12 cellular contexts compared by ENCODE assay signal in the genomic region with DNA sequence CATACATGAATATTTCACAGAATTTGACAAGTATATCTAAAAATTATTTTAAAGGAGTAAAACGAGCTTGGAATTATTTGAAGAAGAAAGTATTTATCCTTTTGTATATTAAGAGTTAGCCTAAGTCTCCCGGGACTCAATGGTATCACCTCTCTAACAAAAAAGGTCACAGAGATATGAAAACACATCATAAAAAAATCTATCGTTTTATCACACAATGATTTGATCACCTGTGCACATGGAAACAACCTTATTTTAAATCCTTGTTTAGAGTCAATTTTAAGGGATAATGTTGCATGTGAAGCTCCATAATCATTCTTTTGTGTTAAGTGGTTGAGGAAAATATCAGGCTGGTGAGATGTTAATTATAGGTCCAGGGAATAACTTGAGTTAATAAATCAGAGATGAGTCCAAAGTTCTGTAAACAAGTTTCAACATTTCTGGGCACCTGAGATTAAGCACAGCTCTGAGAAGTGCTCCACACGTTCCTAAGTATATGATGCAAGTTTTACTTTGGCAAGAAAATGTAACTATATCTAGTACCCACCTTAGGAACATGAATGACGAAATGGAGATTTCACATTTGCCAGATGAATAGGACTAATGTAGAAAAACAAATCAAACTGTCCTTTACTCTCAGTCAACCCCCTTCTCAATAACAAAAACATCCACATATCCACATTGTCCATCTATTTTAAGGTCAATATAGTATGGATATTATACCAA.
DNase-seq lines count a peak whose midpoint lies in the region; ATAC-seq and TF ChIP-seq lines count a peak whose summit lies in the region.
"Had no signal": no experiment of that assay in that cellular context is flagged by ENCODE, and none has a peak within 500 bp of the region (broad histone marks: within the 10 kb centered on the region; RNA-seq: fewer than 3 reads in every experiment).

No MANE protein-coding gene starts in this region.

- no peaks in the 10 kb centered on the region for H3K9me3 ChIP-seq in gastroesophageal sphincter
- H3K9me3 ChIP-seq in osteoblast (ENCODE audit: low read depth, low read length): no peaks in the 10 kb centered on the region
- no peaks in the 10 kb centered on the region for H3K9me3 ChIP-seq in A673 (ENCODE audit: low read depth, low read length, poor library complexity, severe bottlenecking)

- H3K36me3 ChIP-seq in gastroesophageal sphincter (no peaks in the 10 kb centered on the region), osteoblast (ENCODE audit: insufficient read depth, low read length) (no peaks in the 10 kb centered on the region), A673 (ENCODE audit: insufficient read depth, low read length, poor library complexity, severe bottlenecking) (no peaks in the 10 kb centered on the region)

- intact Hi-C loops in A673 (cut with micrococcal nuclease; ENCODE audit: unreplicated experiment): no loop called here

- no peak for TF ChIP-seq CTCF in gastroesophageal sphincter (IDR thresholded peaks at IDR 0.05)
- TF ChIP-seq CTCF in osteoblast (IDR thresholded peaks at IDR 0.05; ENCODE audit: extremely low read depth, low read depth, low read length): no peak
- TF ChIP-seq CTCF in A673 (conservative IDR thresholded peaks at IDR 0.05; ENCODE audit: low read depth, low read length): no peak
- TF ChIP-seq CTCF in mesothelial cell of epicardium (IDR thresholded peaks at IDR 0.05; ENCODE audit: unreplicated experiment): no peak

- H3K9me3 Mint-ChIP-seq in mesothelial cell of epicardium: peaks cover 5% of the 10 kb centered on the region
- H3K9me3 Mint-ChIP-seq: activated T-cell treated with anti-CD3 and anti-CD28 coated beads, Interleukin-2, amount 50 U/mL, for 24 hours; neural crest cell had no signal

- no peaks in the 10 kb centered on the region for H3K36me3 Mint-ChIP-seq in mesothelial cell of epicardium

- no peaks in the 10 kb centered on the region for H3K27me3 ChIP-seq in gastroesophageal sphincter
- H3K27me3 ChIP-seq in osteoblast (ENCODE audit: insufficient read depth, low read length): no peaks in the 10 kb centered on the region
- no peaks in the 10 kb centered on the region for H3K27me3 ChIP-seq in A673 (replicated peaks; ENCODE audit: insufficient read depth, low read depth, low read length, poor library complexity)

- TF ChIP-seq POLR2A in gastroesophageal sphincter (IDR thresholded peaks at IDR 0.05): no peak

- H3K4me2 ChIP-seq in osteoblast (ENCODE audit: insufficient read depth, low read length): peak overlapping the region; percentile 87

- POLR2A ChIA-PET in A673 (lab: Charles Lee; ENCODE audit: low non-redundant PET): no interaction called here

- no TSS peak for BruUV-seq in A673 (replicated peaks; lab: Mats Ljungman, UMichigan)

- H2AFZ ChIP-seq in osteoblast (ENCODE audit: low read length): no peak overlapping the region

- H3K27ac ChIP-seq in gastroesophageal sphincter: peak overlapping the region; percentile 60 to 85 (median 78)
- H3K27ac ChIP-seq in osteoblast (ENCODE audit: low read depth, low read length): peak overlapping the region; percentile 98
- no peak overlapping the region for H3K27ac ChIP-seq in A673 (ENCODE audit: low read depth, low read length, poor library complexity, severe bottlenecking)

- CTCF ChIA-PET in A673 (lab: Charles Lee): no interaction called here

- 39 to 41% methylated on average over 5 of the region's 5 CpGs for WGBS in gastroesophageal sphincter (ENCODE audit: low coverage in 1 of 2), 2 donors

- H3K79me2 ChIP-seq in osteoblast (ENCODE audit: insufficient read depth, low read length): peaks cover 6% of the 10 kb centered on the region

- H3K4me3 ChIP-seq in gastroesophageal sphincter (no peak overlapping the region), osteoblast (ENCODE audit: insufficient read depth, low read length) (peak overlapping the region; percentile 62), A673 (ENCODE audit: low read depth, low read length, poor library complexity, severe bottlenecking) (no peak overlapping the region)

- ATAC-seq in gastroesophageal sphincter: peak; percentile 92

- H4K20me1 ChIP-seq in osteoblast (ENCODE audit: insufficient read depth, low read length): no peaks in the 10 kb centered on the region

- DNase-seq in Caki2 (ENCODE audit: low read depth): peak; percentile 76
- DNase-seq in amniotic epithelial cell (ENCODE audit: low read depth): peak; percentile 98
- DNase-seq in osteoblast (ENCODE audit: insufficient read length, low spot score, missing footprints): peak; percentile 90
- no peak for DNase-seq in A673 (ENCODE audit: low spot score)
- DNase-seq in mesothelial cell of epicardium (ENCODE audit: low spot score in 2 of 2, unreplicated experiment in 2 of 2): no peak
- DNase-seq in CD1c-positive myeloid dendritic cell (ENCODE audit: extremely low spot score): no peak
- no peak for DNase-seq in activated CD4-positive, alpha-beta T cell treated with anti-CD3 and anti-CD28 coated beads, Interleukin-2, amount 50 U/mL, for 48 hours
- DNase-seq: activated T-cell treated with anti-CD3 and anti-CD28 coated beads, Interleukin-2, amount 50 U/mL, for 24 hours; central memory CD4-positive, alpha-beta T cell; GDM1 had no signal

- peak; percentile 71 for TF ChIP-seq EP300 in gastroesophageal sphincter (IDR thresholded peaks at IDR 0.05)

- H3K4me1 ChIP-seq in gastroesophageal sphincter (peaks cover 4 to 17% (median 6%) of the 10 kb centered on the region in 3 donors), osteoblast (ENCODE audit: insufficient read depth, low read length) (peaks cover 30% of the 10 kb centered on the region), A673 (ENCODE audit: insufficient read depth, low read length, poor library complexity, severe bottlenecking) (no peaks in the 10 kb centered on the region)

- peaks cover 3% of the 10 kb centered on the region for H3K4me1 Mint-ChIP-seq in mesothelial cell of epicardium
- H3K4me1 Mint-ChIP-seq: neural crest cell had no signal

- in situ Hi-C loops in Caki2 (cut with HindIII; ENCODE audit: low pct_unique_long_range_greater_than_20kb, low sequenced_read_pairs): loop anchor here (5.0 kb wide), 1 partner anchor 90 kb away; no protein-coding TSS in a partner anchor

- no peaks in the 10 kb centered on the region for H3K27me3 Mint-ChIP-seq in mesothelial cell of epicardium (ENCODE audit: low read depth)

- no peak overlapping the region for H3K4me3 Mint-ChIP-seq in mesothelial cell of epicardium
- H3K4me3 Mint-ChIP-seq: activated T-cell treated with anti-CD3 and anti-CD28 coated beads, Interleukin-2, amount 50 U/mL, for 24 hours; neural crest cell had no signal

- H3K27ac Mint-ChIP-seq in mesothelial cell of epicardium: no peak overlapping the region
- H3K27ac Mint-ChIP-seq: activated T-cell treated with anti-CD3 and anti-CD28 coated beads, Interleukin-2, amount 50 U/mL, for 24 hours had no signal

Comparison
In these comparisons a context has a peak if more than half of its experiments do, and no peak if none do; other contexts are left out.
1. DNase-seq: peak in Caki2 (single experiment), amniotic epithelial cell (single experiment) and osteoblast (single experiment); none in A673 (single experiment), mesothelial cell of epicardium (0 of 2), CD1c-positive myeloid dendritic cell (single experiment) and activated CD4-positive, alpha-beta T cell treated with anti-CD3 and anti-CD28 coated beads, Interleukin-2, amount 50 U/mL, for 48 hours (0 of 2).